In the genomic region with DNA sequence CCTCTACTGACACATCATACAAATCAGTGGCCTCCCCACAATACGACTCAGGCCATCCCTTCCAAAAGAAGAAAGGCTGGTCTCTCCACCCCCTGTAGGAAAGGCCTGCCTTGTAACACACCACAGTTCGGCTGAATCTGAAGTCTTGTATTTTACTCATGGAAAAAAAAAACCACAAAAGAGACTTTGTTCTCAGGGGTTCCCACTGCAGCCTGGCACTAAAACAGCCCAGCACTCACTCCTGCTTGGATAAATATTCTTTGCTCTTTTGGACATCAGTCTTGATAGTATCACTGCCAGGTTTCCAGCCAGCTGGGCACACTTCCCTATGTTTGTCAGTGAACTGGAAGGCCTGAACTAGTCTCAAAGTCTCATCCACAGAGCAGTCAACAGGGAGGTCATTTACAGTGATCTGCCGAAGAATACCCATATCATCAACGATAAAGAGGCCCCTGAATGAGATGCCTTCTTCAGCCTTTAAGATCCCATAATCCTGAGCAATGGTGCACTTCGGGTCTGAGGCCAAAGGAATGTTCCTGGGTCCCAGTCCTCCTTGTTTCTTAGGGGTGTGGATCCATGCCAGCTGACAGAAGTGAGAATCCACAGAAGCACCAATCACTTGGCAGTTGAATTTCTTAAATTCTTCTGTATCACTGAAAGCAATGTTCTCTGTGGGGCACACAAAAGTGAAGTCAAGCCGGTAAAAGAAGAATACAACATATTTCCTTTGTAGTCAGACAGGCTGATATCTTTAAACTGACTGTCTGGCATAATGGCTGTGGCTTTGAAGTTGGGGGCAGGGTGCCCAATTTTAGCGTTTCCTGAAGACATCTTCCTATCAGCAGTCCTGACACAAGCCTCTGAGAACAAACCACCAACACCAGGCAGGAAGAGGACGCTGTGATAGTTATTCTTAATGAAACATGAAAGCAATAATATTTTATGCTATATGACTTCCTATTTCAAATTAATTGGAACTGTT, we compare ENCODE assay signal across 16 cellular contexts.
A peak's percentile ranks its signal among the peaks of the same experiment; 100 is the strongest.
DNase-seq lines count a peak whose midpoint lies in the region; ATAC-seq, FAIRE-seq and TF ChIP-seq lines count a peak whose summit lies in the region.
"Had no signal": no experiment of that assay in that cellular context is flagged by ENCODE, and none has a peak within 500 bp of the region (broad histone marks: within the 10 kb centered on the region; RNA-seq: fewer than 3 reads in every experiment).

No MANE protein-coding gene starts in this region.

- 24 to 46% methylated on average over 8 of the region's 8 CpGs for WGBS in sigmoid colon, 2 donors

- TF ChIP-seq CTCF in astrocyte (IDR thresholded peaks at IDR 0.05; ENCODE audit: insufficient read depth, low read depth, low read length): no peak
- TF ChIP-seq CTCF in sigmoid colon (IDR thresholded peaks at IDR 0.05): no peak

- no peaks in the 10 kb centered on the region for H3K27me3 ChIP-seq in astrocyte (ENCODE audit: insufficient read depth, low read length)
- no peaks in the 10 kb centered on the region for H3K27me3 ChIP-seq in sigmoid colon
- H3K27me3 ChIP-seq: esophagus squamous epithelium, tibial nerve had no signal

- H3K4me1 ChIP-seq in astrocyte (ENCODE audit: insufficient read depth, low read length) (no peaks in the 10 kb centered on the region), sigmoid colon (peaks cover 0 to 54% (median 32%) of the 10 kb centered on the region in 4 donors)

- H2AFZ ChIP-seq in astrocyte (ENCODE audit: low read depth, low read length): peak overlapping the region; percentile 17

- H3K27me3 Mint-ChIP-seq in astrocyte (ENCODE audit: low read depth, unreplicated experiment): no peaks in the 10 kb centered on the region
- no peaks in the 10 kb centered on the region for H3K27me3 Mint-ChIP-seq in activated T-helper 17 cell treated with anti-CD3 and anti-CD28 coated beads, Interleukin-2, amount 50 U/mL, for 72 hours
- H3K27me3 Mint-ChIP-seq: activated naive CD8-positive, alpha-beta T cell treated with anti-CD3 and anti-CD28 coated beads, Interleukin-2, amount 50 U/mL, for 24 hours; naive thymus-derived CD4-positive, alpha-beta T cell had no signal

- no peak for FAIRE-seq in astrocyte (lab: Jason Lieb, UNC)

- no peak for ATAC-seq in HG03342 (IDR thresholded peaks at IDR 0.05; ENCODE audit: unreplicated experiment)
- ATAC-seq in GM19463 (IDR thresholded peaks at IDR 0.05; ENCODE audit: unreplicated experiment): no peak
- no peak for ATAC-seq in activated T-helper 17 cell treated with anti-CD3 and anti-CD28 coated beads, Interleukin-2, amount 50 U/mL, for 72 hours (replicated peaks)
- ATAC-seq: activated naive CD8-positive, alpha-beta T cell treated with anti-CD3 and anti-CD28 coated beads, Interleukin-2, amount 50 U/mL, for 24 hours; naive thymus-derived CD4-positive, alpha-beta T cell had no signal

- H4K20me1 ChIP-seq in astrocyte (ENCODE audit: insufficient read depth, low read length): no peaks in the 10 kb centered on the region

- H3K79me2 ChIP-seq in astrocyte (ENCODE audit: insufficient read depth, low read length): no peaks in the 10 kb centered on the region

- TF ChIP-seq EP300 in sigmoid colon (IDR thresholded peaks at IDR 0.05): peak in 2 of 4 donors; percentile 1 to 31

- intact Hi-C loops in sigmoid colon (cut with DNase I): loop anchor here (5.0 kb wide), 1 partner anchor 196 kb away; the partner anchor contains the start of gene LURAP1L

- no peak overlapping the region for H3K9ac ChIP-seq in astrocyte (ENCODE audit: low read length)

- DNase-seq in Kasumi-1 (lab: John Stamatoyannopoulos, UW): peak; percentile 35 to 39
- peak; percentile 26 for DNase-seq in astrocyte (ENCODE audit: low read depth)
- DNase-seq in inferior parietal cortex (ENCODE audit: extremely low spot score): peak; percentile 65
- peak; percentile 85 for DNase-seq in sigmoid colon
- no peak for DNase-seq in NCI-H2081 (lab: John Stamatoyannopoulos, UW)
- DNase-seq: activated CD4-positive, alpha-beta T cell treated with anti-CD3 and anti-CD28 coated beads, Interleukin-2, amount 50 U/mL, for 48 hours; activated naive CD8-positive, alpha-beta T cell treated with anti-CD3 and anti-CD28 coated beads, Interleukin-2, amount 50 U/mL, for 24 hours; DMS79 treated with DMSO at 0.1 percent for 48 hours; esophagus squamous epithelium; naive thymus-derived CD4-positive, alpha-beta T cell; NCI-H1417; stimulated activated CD4-positive, alpha-beta T cell treated with anti-CD3 and anti-CD28 coated beads, Interleukin-4, amount 100 ng/mL, for 24 hours had no signal

- no peak for TF ChIP-seq POLR2A in sigmoid colon (IDR thresholded peaks at IDR 0.05)

- H3K27ac ChIP-seq in astrocyte (ENCODE audit: low read depth, low read length) (no peak overlapping the region), sigmoid colon (peak overlapping the region; percentile 59 to 78 (median 74))

- H3K9me3 Mint-ChIP-seq in astrocyte (ENCODE audit: unreplicated experiment): peaks cover 6% of the 10 kb centered on the region
- H3K9me3 Mint-ChIP-seq in activated T-helper 17 cell treated with anti-CD3 and anti-CD28 coated beads, Interleukin-2, amount 50 U/mL, for 72 hours: peaks cover 6% of the 10 kb centered on the region

- no peak overlapping the region for H3K4me3 Mint-ChIP-seq in astrocyte (ENCODE audit: unreplicated experiment)
- no peak overlapping the region for H3K4me3 Mint-ChIP-seq in activated T-helper 17 cell treated with anti-CD3 and anti-CD28 coated beads, Interleukin-2, amount 50 U/mL, for 72 hours
- H3K4me3 Mint-ChIP-seq: activated naive CD8-positive, alpha-beta T cell treated with anti-CD3 and anti-CD28 coated beads, Interleukin-2, amount 50 U/mL, for 24 hours; naive thymus-derived CD4-positive, alpha-beta T cell had no signal

- no peaks in the 10 kb centered on the region for H3K36me3 Mint-ChIP-seq in astrocyte (ENCODE audit: low read depth, unreplicated experiment)
- no peaks in the 10 kb centered on the region for H3K36me3 Mint-ChIP-seq in activated T-helper 17 cell treated with anti-CD3 and anti-CD28 coated beads, Interleukin-2, amount 50 U/mL, for 72 hours (ENCODE audit: low read depth)
- H3K36me3 Mint-ChIP-seq: naive thymus-derived CD4-positive, alpha-beta T cell had no signal

- H3K36me3 ChIP-seq in astrocyte (ENCODE audit: insufficient read depth, low read length) (no peaks in the 10 kb centered on the region), sigmoid colon (no peaks in the 10 kb centered on the region)
- H3K36me3 ChIP-seq: esophagus squamous epithelium, tibial nerve had no signal

- peaks cover 10% of the 10 kb centered on the region for H3K4me1 Mint-ChIP-seq in astrocyte (ENCODE audit: low read depth, unreplicated experiment)
- H3K4me1 Mint-ChIP-seq in activated T-helper 17 cell treated with anti-CD3 and anti-CD28 coated beads, Interleukin-2, amount 50 U/mL, for 72 hours: no peaks in the 10 kb centered on the region
- H3K4me1 Mint-ChIP-seq: activated naive CD8-positive, alpha-beta T cell treated with anti-CD3 and anti-CD28 coated beads, Interleukin-2, amount 50 U/mL, for 24 hours; naive thymus-derived CD4-positive, alpha-beta T cell had no signal

- H3K9me3 ChIP-seq in astrocyte (ENCODE audit: insufficient read depth, low read depth, low read length): no peaks in the 10 kb centered on the region
- H3K9me3 ChIP-seq in sigmoid colon: no peaks in the 10 kb centered on the region
- H3K9me3 ChIP-seq: esophagus squamous epithelium, tibial nerve had no signal

- H3K4me2 ChIP-seq in astrocyte (ENCODE audit: low read length): no peak overlapping the region

- peak overlapping the region; percentile 68 for H3K27ac Mint-ChIP-seq in astrocyte (ENCODE audit: unreplicated experiment)
- no peak overlapping the region for H3K27ac Mint-ChIP-seq in activated T-helper 17 cell treated with anti-CD3 and anti-CD28 coated beads, Interleukin-2, amount 50 U/mL, for 72 hours
- H3K27ac Mint-ChIP-seq: activated naive CD8-positive, alpha-beta T cell treated with anti-CD3 and anti-CD28 coated beads, Interleukin-2, amount 50 U/mL, for 24 hours; naive thymus-derived CD4-positive, alpha-beta T cell had no signal

- H3K4me3 ChIP-seq in astrocyte (ENCODE audit: insufficient read depth, low read depth, low read length): no peak overlapping the region
- no peak overlapping the region for H3K4me3 ChIP-seq in sigmoid colon
- H3K4me3 ChIP-seq: esophagus squamous epithelium, tibial nerve had no signal

Comparison
In these comparisons a context has a peak if more than half of its experiments do, and no peak if none do; other contexts are left out.
1. DNase-seq: peak in Kasumi-1 (2 of 2), astrocyte (single experiment), inferior parietal cortex (single experiment) and sigmoid colon (single experiment); none in NCI-H2081 (0 of 2).